In the genomic region with DNA sequence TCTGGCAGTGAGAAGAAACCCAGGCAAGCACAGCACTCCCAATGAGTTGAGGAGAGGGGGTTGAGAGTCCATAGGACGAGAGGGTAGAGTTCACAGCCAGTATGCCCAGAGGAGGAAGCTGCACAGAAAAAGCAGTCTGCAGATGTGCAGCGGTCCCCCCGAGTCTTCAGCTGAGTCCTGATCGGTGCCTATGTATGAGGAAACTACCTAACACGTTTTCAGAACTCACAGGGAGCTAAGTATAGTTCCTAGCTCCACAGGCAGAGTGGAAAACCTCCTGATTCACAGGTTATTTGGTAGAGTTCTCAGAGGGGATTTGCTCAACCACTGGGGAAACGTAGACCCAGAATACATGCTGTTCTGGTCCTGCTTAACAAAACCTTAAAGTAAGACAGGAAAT, we compare ENCODE assay signal across 16 cellular contexts.
"Had no signal": no experiment of that assay in that cellular context is flagged by ENCODE, and none has a peak within 500 bp of the region (broad histone marks: within the 10 kb centered on the region; RNA-seq: fewer than 3 reads in every experiment).

No MANE protein-coding gene starts in this region.

- H3K27ac ChIP-seq: brain microvascular endothelial cell, coronary artery, esophagus squamous epithelium, left ventricle myocardium inferior, parathyroid adenoma, tibial artery, uterus had no signal

- DNase-seq: activated naive CD4-positive, alpha-beta T cell treated with Interleukin-2 at 50 U/mL for 16 hours; anterior cingulate cortex; brain microvascular endothelial cell; esophagus squamous epithelium; hippocampal formation; left ventricle myocardium inferior; mucosa of descending colon; naive thymus-derived CD4-positive, alpha-beta T cell; retina; stimulated activated CD4-positive, alpha-beta T cell treated with anti-CD3 and anti-CD28 coated beads, Interleukin-12 subunit alpha, Interleukin-12 subunit beta, amount 100 ng/mL, for 4 hours; stimulated activated CD4-positive, alpha-beta T cell treated with anti-CD3 and anti-CD28 coated beads, Interleukin-2, amount 100 ng/mL, for 24 hours; tibial artery; uterus had no signal

- H3K27me3 Mint-ChIP-seq: central memory CD8-positive, alpha-beta T cell; naive thymus-derived CD4-positive, alpha-beta T cell had no signal

- H3K27me3 ChIP-seq: brain microvascular endothelial cell, esophagus squamous epithelium, tibial artery, uterus had no signal

- H3K36me3 Mint-ChIP-seq: naive thymus-derived CD4-positive, alpha-beta T cell had no signal

- H3K4me1 ChIP-seq: esophagus squamous epithelium, left ventricle myocardium inferior, parathyroid adenoma, tibial artery, uterus had no signal

- H3K36me3 ChIP-seq: brain microvascular endothelial cell, esophagus squamous epithelium, left ventricle myocardium inferior, tibial artery, uterus had no signal

- H3K79me2 ChIP-seq: parathyroid adenoma had no signal

- H3K9me3 ChIP-seq: uterus had no signal

- H3K27ac Mint-ChIP-seq: naive thymus-derived CD4-positive, alpha-beta T cell had no signal

- H3K4me3 Mint-ChIP-seq: central memory CD8-positive, alpha-beta T cell; naive thymus-derived CD4-positive, alpha-beta T cell had no signal

- H3K4me1 Mint-ChIP-seq: central memory CD8-positive, alpha-beta T cell; naive thymus-derived CD4-positive, alpha-beta T cell had no signal

- H3K4me3 ChIP-seq: coronary artery, esophagus squamous epithelium, left ventricle myocardium inferior, mucosa of descending colon, tibial artery, uterus had no signal

- H2AFZ ChIP-seq: parathyroid adenoma had no signal
